In the genomic region with DNA sequence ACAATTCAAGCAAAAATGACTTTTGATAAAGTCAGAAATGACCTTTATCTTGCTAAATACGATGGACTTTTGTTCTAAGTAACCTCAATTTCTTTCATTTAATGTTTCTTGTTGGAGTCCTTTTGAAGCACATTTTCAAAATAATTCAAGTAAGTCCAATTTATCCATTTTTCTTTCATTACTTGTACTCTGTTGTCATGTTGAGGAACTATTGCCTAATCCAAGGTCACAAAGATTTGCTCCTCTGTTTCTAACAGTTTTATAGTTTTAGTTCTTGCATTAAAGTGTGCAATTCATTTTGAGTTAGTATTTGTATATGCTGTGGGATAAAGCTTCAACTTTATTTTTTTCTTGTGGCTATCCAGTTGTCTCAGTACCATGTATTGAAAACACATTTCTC, we compare ENCODE assay signal across 1 cellular context.
TF ChIP-seq lines count a peak whose summit lies in the region.

No MANE protein-coding gene starts in this region.

TF ChIP-seq in IMR-90, 13 proteins besides CTCF, POLR2A, EP300 and RAD21 (continued from another document):
- TF ChIP-seq MXI1 (IDR thresholded peaks at IDR 0.05; ENCODE audit: borderline replicate concordance, low read depth, low read length) = no peak
- TF ChIP-seq CHD1 (IDR thresholded peaks at IDR 0.05; ENCODE audit: low read depth, low read length) = no peak
TF ChIP-seq in IMR-90: peak in this region for 1.
